In the genomic region with DNA sequence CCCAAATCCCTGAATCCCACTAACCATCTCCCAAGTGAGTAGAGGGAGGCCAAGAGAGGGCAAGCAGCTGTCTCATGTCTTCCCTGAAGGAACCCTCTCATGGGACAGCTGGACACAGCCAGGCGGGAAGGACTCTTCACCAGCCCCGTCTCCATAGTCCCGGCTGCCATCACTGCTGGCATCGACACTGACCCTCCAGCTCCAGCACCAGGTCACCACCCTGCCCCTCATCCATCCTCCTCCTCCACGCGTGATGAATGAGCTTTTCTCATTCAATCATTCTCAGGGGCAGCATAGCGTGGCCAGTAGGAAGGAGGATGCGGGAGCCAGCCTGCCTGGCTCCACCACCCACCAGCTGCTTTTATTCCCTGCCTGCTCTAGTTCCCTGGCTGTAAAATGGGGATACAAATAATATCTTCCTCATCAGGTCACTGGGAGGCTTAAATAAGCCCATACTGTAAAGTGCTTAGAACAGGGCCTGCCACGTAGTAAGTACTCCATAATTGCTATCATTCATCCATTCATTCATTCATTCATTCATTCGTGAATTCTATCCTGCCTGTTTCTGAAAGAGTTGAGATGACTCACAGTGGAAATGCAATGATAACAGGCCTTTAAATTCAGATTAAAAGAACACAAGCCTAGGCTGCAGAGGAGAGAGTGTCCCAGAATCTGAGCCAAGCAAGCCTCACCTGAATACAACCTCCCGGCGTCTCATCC, we compare ENCODE assay signal across 1 cellular context.
A peak's percentile ranks its signal among the peaks of the same experiment; 100 is the strongest.
TF ChIP-seq lines count a peak whose summit lies in the region.

No MANE protein-coding gene starts in this region.

TF ChIP-seq in K562, 482 proteins besides CTCF, POLR2A, EP300 and RAD21:
- TF ChIP-seq EWSR1 (IDR thresholded peaks at IDR 0.05; ENCODE audit: borderline replicate concordance, low read depth, partially characterized antibody) (no peak), ZNF232 (CRISPR knock-in tag; IDR thresholded peaks at IDR 0.05) (no peak), ARID1B (IDR thresholded peaks at IDR 0.05) (no peak), RCOR1 (IDR thresholded peaks at IDR 0.05; ENCODE audit: borderline replicate concordance in 1 of 2, low read depth in 2 of 2, low read length in 2 of 2) (no peak), EP400 (IDR thresholded peaks at IDR 0.05) (no peak), NELFE (IDR thresholded peaks at IDR 0.05; ENCODE audit: insufficient read depth, insufficient read length) (no peak), ZC3H11A (IDR thresholded peaks at IDR 0.05; ENCODE audit: low read depth, low read length) (no peak), KLF13 (tag; IDR thresholded peaks at IDR 0.05; ENCODE audit: borderline replicate concordance, low read depth) (no peak), ZNF24 (IDR thresholded peaks at IDR 0.05) (peak; percentile 97), TBL1XR1 (IDR thresholded peaks at IDR 0.05; ENCODE audit: low read length in 2 of 2) (no peak), TARDBP (IDR thresholded peaks at IDR 0.05) (no peak), GABPA (tag; conservative IDR thresholded peaks at IDR 0.05; ENCODE audit: low read depth) (no peak), FOSL1 (tag; conservative IDR thresholded peaks at IDR 0.05) (0 out of 2 replicates have a peak, but pooled peaks have one; percentile 32), BDP1 (IDR thresholded peaks at IDR 0.05; ENCODE audit: insufficient read depth, insufficient read length) (no peak), MTF1 (CRISPR knock-in tag; IDR thresholded peaks at IDR 0.05; ENCODE audit: borderline replicate concordance) (no peak), PURB (CRISPR knock-in tag; IDR thresholded peaks at IDR 0.05; ENCODE audit: low read depth) (no peak)
- TF ChIP-seq, protein P1, sequence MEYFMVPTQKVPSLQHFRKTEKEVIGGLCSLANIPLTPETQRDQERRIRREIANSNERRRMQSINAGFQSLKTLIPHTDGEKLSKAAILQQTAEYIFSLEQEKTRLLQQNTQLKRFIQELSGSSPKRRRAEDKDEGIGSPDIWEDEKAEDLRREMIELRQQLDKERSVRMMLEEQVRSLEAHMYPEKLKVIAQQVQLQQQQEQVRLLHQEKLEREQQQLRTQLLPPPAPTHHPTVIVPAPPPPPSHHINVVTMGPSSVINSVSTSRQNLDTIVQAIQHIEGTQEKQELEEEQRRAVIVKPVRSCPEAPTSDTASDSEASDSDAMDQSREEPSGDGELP (CRISPR knock-in tag; IDR thresholded peaks at IDR 0.05; ENCODE audit: borderline replicate concordance): no peak
- TF ChIP-seq, protein P2, sequence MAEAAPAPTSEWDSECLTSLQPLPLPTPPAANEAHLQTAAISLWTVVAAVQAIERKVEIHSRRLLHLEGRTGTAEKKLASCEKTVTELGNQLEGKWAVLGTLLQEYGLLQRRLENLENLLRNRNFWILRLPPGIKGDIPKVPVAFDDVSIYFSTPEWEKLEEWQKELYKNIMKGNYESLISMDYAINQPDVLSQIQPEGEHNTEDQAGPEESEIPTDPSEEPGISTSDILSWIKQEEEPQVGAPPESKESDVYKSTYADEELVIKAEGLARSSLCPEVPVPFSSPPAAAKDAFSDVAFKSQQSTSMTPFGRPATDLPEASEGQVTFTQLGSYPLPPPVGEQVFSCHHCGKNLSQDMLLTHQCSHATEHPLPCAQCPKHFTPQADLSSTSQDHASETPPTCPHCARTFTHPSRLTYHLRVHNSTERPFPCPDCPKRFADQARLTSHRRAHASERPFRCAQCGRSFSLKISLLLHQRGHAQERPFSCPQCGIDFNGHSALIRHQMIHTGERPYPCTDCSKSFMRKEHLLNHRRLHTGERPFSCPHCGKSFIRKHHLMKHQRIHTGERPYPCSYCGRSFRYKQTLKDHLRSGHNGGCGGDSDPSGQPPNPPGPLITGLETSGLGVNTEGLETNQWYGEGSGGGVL (CRISPR knock-in tag; IDR thresholded peaks at IDR 0.05): no peak
- TF ChIP-seq, protein P3, sequence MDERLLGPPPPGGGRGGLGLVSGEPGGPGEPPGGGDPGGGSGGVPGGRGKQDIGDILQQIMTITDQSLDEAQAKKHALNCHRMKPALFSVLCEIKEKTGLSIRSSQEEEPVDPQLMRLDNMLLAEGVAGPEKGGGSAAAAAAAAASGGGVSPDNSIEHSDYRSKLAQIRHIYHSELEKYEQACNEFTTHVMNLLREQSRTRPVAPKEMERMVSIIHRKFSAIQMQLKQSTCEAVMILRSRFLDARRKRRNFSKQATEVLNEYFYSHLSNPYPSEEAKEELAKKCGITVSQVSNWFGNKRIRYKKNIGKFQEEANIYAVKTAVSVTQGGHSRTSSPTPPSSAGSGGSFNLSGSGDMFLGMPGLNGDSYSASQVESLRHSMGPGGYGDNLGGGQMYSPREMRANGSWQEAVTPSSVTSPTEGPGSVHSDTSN (CRISPR knock-in tag; IDR thresholded peaks at IDR 0.05; ENCODE audit: low read depth): no peak
- TF ChIP-seq, protein P3 (tag; conservative IDR thresholded peaks at IDR 0.05; ENCODE audit: low read depth): no peak
- TF ChIP-seq, protein P4, sequence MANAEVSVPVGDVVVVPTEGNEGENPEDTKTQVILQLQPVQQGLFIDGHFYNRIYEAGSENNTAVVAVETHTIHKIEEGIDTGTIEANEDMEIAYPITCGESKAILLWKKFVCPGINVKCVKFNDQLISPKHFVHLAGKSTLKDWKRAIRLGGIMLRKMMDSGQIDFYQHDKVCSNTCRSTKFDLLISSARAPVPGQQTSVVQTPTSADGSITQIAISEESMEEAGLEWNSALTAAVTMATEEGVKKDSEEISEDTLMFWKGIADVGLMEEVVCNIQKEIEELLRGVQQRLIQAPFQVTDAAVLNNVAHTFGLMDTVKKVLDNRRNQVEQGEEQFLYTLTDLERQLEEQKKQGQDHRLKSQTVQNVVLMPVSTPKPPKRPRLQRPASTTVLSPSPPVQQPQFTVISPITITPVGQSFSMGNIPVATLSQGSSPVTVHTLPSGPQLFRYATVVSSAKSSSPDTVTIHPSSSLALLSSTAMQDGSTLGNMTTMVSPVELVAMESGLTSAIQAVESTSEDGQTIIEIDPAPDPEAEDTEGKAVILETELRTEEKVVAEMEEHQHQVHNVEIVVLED (CRISPR knock-in tag; IDR thresholded peaks at IDR 0.05): no peak
- TF ChIP-seq, protein P5, sequence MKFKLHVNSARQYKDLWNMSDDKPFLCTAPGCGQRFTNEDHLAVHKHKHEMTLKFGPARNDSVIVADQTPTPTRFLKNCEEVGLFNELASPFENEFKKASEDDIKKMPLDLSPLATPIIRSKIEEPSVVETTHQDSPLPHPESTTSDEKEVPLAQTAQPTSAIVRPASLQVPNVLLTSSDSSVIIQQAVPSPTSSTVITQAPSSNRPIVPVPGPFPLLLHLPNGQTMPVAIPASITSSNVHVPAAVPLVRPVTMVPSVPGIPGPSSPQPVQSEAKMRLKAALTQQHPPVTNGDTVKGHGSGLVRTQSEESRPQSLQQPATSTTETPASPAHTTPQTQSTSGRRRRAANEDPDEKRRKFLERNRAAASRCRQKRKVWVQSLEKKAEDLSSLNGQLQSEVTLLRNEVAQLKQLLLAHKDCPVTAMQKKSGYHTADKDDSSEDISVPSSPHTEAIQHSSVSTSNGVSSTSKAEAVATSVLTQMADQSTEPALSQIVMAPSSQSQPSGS (CRISPR knock-in tag; IDR thresholded peaks at IDR 0.05): 0 out of 2 replicates have a peak, but pooled peaks have one; percentile 20
- TF ChIP-seq, protein P6, sequence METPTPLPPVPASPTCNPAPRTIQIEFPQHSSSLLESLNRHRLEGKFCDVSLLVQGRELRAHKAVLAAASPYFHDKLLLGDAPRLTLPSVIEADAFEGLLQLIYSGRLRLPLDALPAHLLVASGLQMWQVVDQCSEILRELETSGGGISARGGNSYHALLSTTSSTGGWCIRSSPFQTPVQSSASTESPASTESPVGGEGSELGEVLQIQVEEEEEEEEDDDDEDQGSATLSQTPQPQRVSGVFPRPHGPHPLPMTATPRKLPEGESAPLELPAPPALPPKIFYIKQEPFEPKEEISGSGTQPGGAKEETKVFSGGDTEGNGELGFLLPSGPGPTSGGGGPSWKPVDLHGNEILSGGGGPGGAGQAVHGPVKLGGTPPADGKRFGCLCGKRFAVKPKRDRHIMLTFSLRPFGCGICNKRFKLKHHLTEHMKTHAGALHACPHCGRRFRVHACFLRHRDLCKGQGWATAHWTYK (CRISPR knock-in tag; IDR thresholded peaks at IDR 0.05): no peak
